8 cellular contexts compared by ENCODE assay signal in the genomic region with DNA sequence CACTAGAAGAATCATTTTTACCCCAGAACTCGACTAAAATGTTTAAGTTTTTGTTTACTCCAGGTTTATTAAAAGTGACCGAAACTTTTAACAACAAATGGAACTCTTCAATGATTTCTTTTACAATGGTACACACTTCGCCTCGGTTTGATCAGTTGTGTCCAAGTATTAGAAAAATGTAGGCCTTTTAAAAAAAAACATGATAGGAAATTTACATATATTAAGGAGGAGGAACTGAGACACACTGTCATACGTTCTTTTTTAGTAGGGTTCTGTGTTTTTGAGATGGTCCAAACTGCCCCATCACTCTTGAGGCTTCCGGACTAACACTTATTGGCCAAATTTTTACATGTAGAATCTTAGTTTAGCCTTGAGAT. TPM values are rescaled to one million over a fixed set of nuclear protein-coding genes. Genes with fewer than 3 reads are reported as not detected.
DNase-seq lines count a peak whose midpoint lies in the region; ATAC-seq and TF ChIP-seq lines count a peak whose summit lies in the region.

No MANE protein-coding gene starts in this region.

- H3K9me3 ChIP-seq in Peyer's patch = no peaks in the 10 kb centered on the region
- no peaks in the 10 kb centered on the region for H3K9me3 ChIP-seq in esophagus squamous epithelium
- H3K9me3 ChIP-seq in gastrocnemius medialis = peaks cover 0 to 8% (median 0%) of the 10 kb centered on the region in 3 donors

- H3K27ac ChIP-seq in Peyer's patch (peak overlapping the region; percentile 89 to 97 (median 94)), esophagus squamous epithelium (peak overlapping the region; percentile 93 to 97 (median 97)), gastrocnemius medialis (peak overlapping the region; percentile 56 to 88 (median 84))

- TF ChIP-seq POLR2A in Peyer's patch (IDR thresholded peaks at IDR 0.05) (no peak), esophagus squamous epithelium (IDR thresholded peaks at IDR 0.05) (peak in 1 of 4 donors; percentile 30), gastrocnemius medialis (IDR thresholded peaks at IDR 0.05) (no peak)

- H3K36me3 ChIP-seq in Peyer's patch = no peaks in the 10 kb centered on the region
- no peaks in the 10 kb centered on the region for H3K36me3 ChIP-seq in esophagus squamous epithelium
- H3K36me3 ChIP-seq in gastrocnemius medialis = no peaks in the 10 kb centered on the region

- in situ Hi-C loops in GM13976 (cut with MboI; ENCODE audit: low sequenced_read_pairs, unreplicated experiment) = no loop called here
- in situ Hi-C loops in gastrocnemius medialis (cut with MboI; ENCODE audit: low sequenced_read_pairs in 4 of 4) = no loop called here
- in situ Hi-C loops in KBM-7 (cut with MboI; ENCODE audit: low pct_unique_long_range_greater_than_20kb, low sequenced_read_pairs) = no loop called here

- intact Hi-C loops in esophagus squamous epithelium (cut with DNase I) = no loop called here
- intact Hi-C loops in gastrocnemius medialis (cut with DNase I; ENCODE audit: low total_unique reads) = loop anchor here (5.0 kb wide), 1 partner anchor 46 kb away; no protein-coding TSS in a partner anchor

- H3K4me1 ChIP-seq in Peyer's patch (peaks cover 0 to 6% (median 1%) of the 10 kb centered on the region in 4 donors), esophagus squamous epithelium (peaks cover 5 to 51% (median 6%) of the 10 kb centered on the region in 3 donors), gastrocnemius medialis (peaks cover 4% of the 10 kb centered on the region in 2 donors)

- TF ChIP-seq CTCF in GM13976 (IDR thresholded peaks at IDR 0.05; ENCODE audit: borderline replicate concordance, control extremely low read depth, extremely low read depth, insufficient read depth, missing control alignments) (no peak), Peyer's patch (IDR thresholded peaks at IDR 0.05) (no peak), esophagus squamous epithelium (IDR thresholded peaks at IDR 0.05) (no peak), gastrocnemius medialis (IDR thresholded peaks at IDR 0.05 in 4 of 5, conservative IDR thresholded peaks at IDR 0.05 in 1 of 5) (no peak)

- 29 to 30% methylated on average over 6 of the region's 6 CpGs for WGBS in esophagus squamous epithelium, 2 donors

- H3K4me3 ChIP-seq in Peyer's patch (peak overlapping the region; percentile 72 to 87 (median 72)), esophagus squamous epithelium (peak overlapping the region; percentile 69 to 91 (median 76)), gastrocnemius medialis (peak overlapping the region; percentile 46 to 76 (median 61))

- no peak for ATAC-seq in gastrocnemius medialis

- DNase-seq in GM13976 (ENCODE audit: low spot score) (peak; percentile 51), Peyer's patch (peak in 1 of 3 donors; percentile 41), esophagus squamous epithelium (lab: John Stamatoyannopoulos, UW) (no peak), gastrocnemius medialis (no peak), AG20443 (ENCODE audit: low spot score) (no peak), NCI-H345 treated with DMSO at 0.1 percent for 48 hours (lab: John Stamatoyannopoulos, UW; ENCODE audit: unreplicated experiment) (no peak), KBM-7 (no peak), NCI-H526 treated with DMSO at 0.1 percent for 48 hours (lab: John Stamatoyannopoulos, UW) (no peak)

- no peaks in the 10 kb centered on the region for H3K27me3 ChIP-seq in Peyer's patch
- H3K27me3 ChIP-seq in esophagus squamous epithelium = peaks cover 0 to 5% (median 0%) of the 10 kb centered on the region in 4 donors
- no peaks in the 10 kb centered on the region for H3K27me3 ChIP-seq in gastrocnemius medialis

RNA-seq across cellular contexts. Expression of gene PRDM2, which starts 1.3 kb away (rescaled TPM):
- 10 to 100 TPM; 34.7 to 70.1 (median 53.0) TPM for total RNA-seq in Peyer's patch
- total RNA-seq in esophagus squamous epithelium = 10 to 100 TPM; 19.2 to 37.4 (median 26.2) TPM
- 10 to 100 TPM; 24.1 to 38.3 (median 35.6) TPM for total RNA-seq in gastrocnemius medialis
